ENCODE assay signal across 20 cellular contexts in the genomic region with DNA sequence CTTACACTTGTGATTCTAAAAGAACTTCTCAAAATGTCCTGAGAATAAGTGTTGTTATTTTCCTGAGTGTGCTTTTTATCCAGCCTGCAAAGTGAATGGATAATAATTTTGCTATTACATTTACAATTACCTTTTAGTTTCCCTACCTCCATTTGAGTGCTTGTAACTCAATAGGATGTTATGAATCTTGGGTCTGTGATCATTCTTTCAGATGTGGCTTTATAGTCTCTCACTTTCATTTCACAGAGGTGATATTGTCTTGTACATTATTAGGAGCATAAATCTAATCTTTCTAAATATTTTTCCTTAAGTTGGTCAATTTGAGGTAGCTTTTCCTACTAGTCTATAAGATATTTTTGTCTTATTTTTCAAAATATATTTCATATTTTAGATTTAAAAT.
DNase-seq lines count a peak whose midpoint lies in the region; ATAC-seq and TF ChIP-seq lines count a peak whose summit lies in the region.
"Had no signal": no experiment of that assay in that cellular context is flagged by ENCODE, and none has a peak within 500 bp of the region (broad histone marks: within the 10 kb centered on the region; RNA-seq: fewer than 3 reads in every experiment).

No MANE protein-coding gene starts in this region.

- TF ChIP-seq CTCF in SK-N-SH (IDR thresholded peaks at IDR 0.05) = no peak
- no peak for TF ChIP-seq CTCF in osteoblast (IDR thresholded peaks at IDR 0.05; ENCODE audit: extremely low read depth, low read depth, low read length)

- H3F3A ChIP-seq in SK-N-SH (replicated peaks; ENCODE audit: insufficient read depth) = no peaks in the 10 kb centered on the region

- no peak for TF ChIP-seq RAD21 in SK-N-SH (IDR thresholded peaks at IDR 0.05; ENCODE audit: low read length)

- no peaks in the 10 kb centered on the region for H4K20me1 ChIP-seq in SK-N-SH (ENCODE audit: insufficient read depth)
- H4K20me1 ChIP-seq in osteoblast (ENCODE audit: insufficient read depth, low read length) = no peaks in the 10 kb centered on the region
- H4K20me1 ChIP-seq: BLaER1 treated with 17β-estradiol and CSF1 and Interleukin-3, amounts not matched to agents 10 nM and 100 nM had no signal

- H3K4me2 ChIP-seq in SK-N-SH = no peak overlapping the region
- H3K4me2 ChIP-seq in osteoblast (ENCODE audit: insufficient read depth, low read length) = no peak overlapping the region
- H3K4me2 ChIP-seq: BLaER1 treated with 17β-estradiol and CSF1 and Interleukin-3, amounts not matched to agents 10 nM and 100 nM had no signal

- DNase-seq in NCI-H1105 treated with DMSO at 0.1 percent for 48 hours (lab: John Stamatoyannopoulos, UW) = peak; percentile 67
- DNase-seq in NCI-H1105 (lab: John Stamatoyannopoulos, UW) = no peak
- no peak for DNase-seq in SK-N-SH
- DNase-seq in osteoblast (ENCODE audit: insufficient read length, low spot score, missing footprints) = peak; percentile 27
- DNase-seq: ACHN; AML-193; BE2C; CD4-positive, alpha-beta T cell; CD8-positive, alpha-beta memory T cell; DMS 273 treated with DMSO at 0.1 percent for 48 hours; DMS79; EL; GDM1; GOT3; HFFc6 had no signal

- H3K27me3 ChIP-seq in SK-N-SH (ENCODE audit: insufficient read depth) (no peaks in the 10 kb centered on the region), osteoblast (ENCODE audit: insufficient read depth, low read length) (no peaks in the 10 kb centered on the region)
- H3K27me3 ChIP-seq: BE2C; BLaER1 treated with 17β-estradiol and CSF1 and Interleukin-3, amounts not matched to agents 10 nM and 100 nM had no signal

- TF ChIP-seq EP300 in SK-N-SH (IDR thresholded peaks at IDR 0.05; ENCODE audit: borderline replicate concordance in 1 of 2, low read depth in 1 of 2, low read length in 1 of 2) = no peak

- ATAC-seq in SK-N-SH treated with all-trans-retinoic acid at 6 μM for 48 hours (no peak), GM19467 (IDR thresholded peaks at IDR 0.05; ENCODE audit: unreplicated experiment) (no peak)

- H3K4me1 ChIP-seq in SK-N-SH (ENCODE audit: control insufficient read depth in 1 of 2, insufficient read depth in 2 of 2, low read depth in 1 of 2, low read length in 1 of 2) (no peaks in the 10 kb centered on the region), osteoblast (ENCODE audit: insufficient read depth, low read length) (no peaks in the 10 kb centered on the region)
- H3K4me1 ChIP-seq: BE2C; BLaER1 treated with 17β-estradiol and CSF1 and Interleukin-3, amounts not matched to agents 10 nM and 100 nM; HAP-1 had no signal

- CTCF ChIA-PET in SK-N-SH (lab: Yijun Ruan, JAX) = no interaction called here

- peak overlapping the region; percentile 81; the same call in 1 of the 2 replicates for H2AFZ ChIP-seq in SK-N-SH (ENCODE audit: low read depth)
- no peak overlapping the region for H2AFZ ChIP-seq in osteoblast (ENCODE audit: low read length)

- H3K27ac ChIP-seq in SK-N-SH (ENCODE audit: low read depth in 2 of 2, low read length in 1 of 2) (no peak overlapping the region), osteoblast (ENCODE audit: low read depth, low read length) (no peak overlapping the region)
- H3K27ac ChIP-seq: 22Rv1; BLaER1 treated with 17β-estradiol and CSF1 and Interleukin-3, amounts not matched to agents 10 nM and 100 nM had no signal

- no peak overlapping the region for H3K4me3 ChIP-seq in SK-N-SH (ENCODE audit: low read depth in 2 of 2, low read length in 1 of 2)
- no peak overlapping the region for H3K4me3 ChIP-seq in osteoblast (ENCODE audit: insufficient read depth, low read length)
- H3K4me3 ChIP-seq: BLaER1 treated with 17β-estradiol and CSF1 and Interleukin-3, amounts not matched to agents 10 nM and 100 nM; HAP-1 had no signal

- H3K36me3 ChIP-seq in SK-N-SH (replicated peaks in 1 of 2; ENCODE audit: control insufficient read depth in 1 of 2, insufficient read depth in 2 of 2, low read length in 1 of 2) = no peaks in the 10 kb centered on the region
- H3K36me3 ChIP-seq in osteoblast (ENCODE audit: insufficient read depth, low read length) = no peaks in the 10 kb centered on the region
- H3K36me3 ChIP-seq: BE2C; BLaER1 treated with 17β-estradiol and CSF1 and Interleukin-3, amounts not matched to agents 10 nM and 100 nM; HAP-1 had no signal

- H3K79me2 ChIP-seq in SK-N-SH (ENCODE audit: insufficient read depth) = no peaks in the 10 kb centered on the region
- H3K79me2 ChIP-seq in osteoblast (ENCODE audit: insufficient read depth, low read length) = no peaks in the 10 kb centered on the region

- no peak overlapping the region for H3K9ac ChIP-seq in SK-N-SH
- H3K9ac ChIP-seq: BLaER1 treated with 17β-estradiol and CSF1 and Interleukin-3, amounts not matched to agents 10 nM and 100 nM had no signal

- H3K9me3 ChIP-seq in SK-N-SH (no peaks in the 10 kb centered on the region), osteoblast (ENCODE audit: low read depth, low read length) (peaks cover 8% of the 10 kb centered on the region)
- H3K9me3 ChIP-seq: BE2C; BLaER1 treated with 17β-estradiol and CSF1 and Interleukin-3, amounts not matched to agents 10 nM and 100 nM; HAP-1 had no signal

- POLR2A ChIA-PET in SK-N-SH (lab: Yijun Ruan, JAX) = no interaction called here

- no peaks in the 10 kb centered on the region for H3K9me2 ChIP-seq in SK-N-SH

TF ChIP-seq in SK-N-SH, 30 proteins besides CTCF, POLR2A, EP300 and RAD21 (continues in another document):
- TF ChIP-seq RCOR1 (IDR thresholded peaks at IDR 0.05; ENCODE audit: low read length) = no peak
- no peak for TF ChIP-seq GABPA (IDR thresholded peaks at IDR 0.05; ENCODE audit: low read depth)
- TF ChIP-seq, protein P1, sequence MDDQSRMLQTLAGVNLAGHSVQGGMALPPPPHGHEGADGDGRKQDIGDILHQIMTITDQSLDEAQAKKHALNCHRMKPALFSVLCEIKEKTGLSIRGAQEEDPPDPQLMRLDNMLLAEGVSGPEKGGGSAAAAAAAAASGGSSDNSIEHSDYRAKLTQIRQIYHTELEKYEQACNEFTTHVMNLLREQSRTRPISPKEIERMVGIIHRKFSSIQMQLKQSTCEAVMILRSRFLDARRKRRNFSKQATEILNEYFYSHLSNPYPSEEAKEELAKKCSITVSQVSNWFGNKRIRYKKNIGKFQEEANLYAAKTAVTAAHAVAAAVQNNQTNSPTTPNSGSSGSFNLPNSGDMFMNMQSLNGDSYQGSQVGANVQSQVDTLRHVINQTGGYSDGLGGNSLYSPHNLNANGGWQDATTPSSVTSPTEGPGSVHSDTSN (IDR thresholded peaks at IDR 0.05) = no peak
- TF ChIP-seq, protein P2, sequence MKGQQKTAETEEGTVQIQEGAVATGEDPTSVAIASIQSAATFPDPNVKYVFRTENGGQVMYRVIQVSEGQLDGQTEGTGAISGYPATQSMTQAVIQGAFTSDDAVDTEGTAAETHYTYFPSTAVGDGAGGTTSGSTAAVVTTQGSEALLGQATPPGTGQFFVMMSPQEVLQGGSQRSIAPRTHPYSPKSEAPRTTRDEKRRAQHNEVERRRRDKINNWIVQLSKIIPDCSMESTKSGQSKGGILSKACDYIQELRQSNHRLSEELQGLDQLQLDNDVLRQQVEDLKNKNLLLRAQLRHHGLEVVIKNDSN (IDR thresholded peaks at IDR 0.05; ENCODE audit: borderline replicate concordance, low read depth) = no peak
- no peak for TF ChIP-seq TEAD4 (IDR thresholded peaks at IDR 0.05; ENCODE audit: borderline replicate concordance, insufficient read depth)
- TF ChIP-seq ELF1 (IDR thresholded peaks at IDR 0.05) = no peak

TF ChIP-seq in SK-N-SH treated with all-trans-retinoic acid at 6 μM for 48 hours, 23 proteins besides CTCF, POLR2A, EP300 and RAD21 (continues in another document):
- no peak for TF ChIP-seq BACH2 (CRISPR knock-in tag; IDR thresholded peaks at IDR 0.05; ENCODE audit: borderline replicate concordance)
- no peak for TF ChIP-seq ZNF8 (CRISPR knock-in tag; IDR thresholded peaks at IDR 0.05)
- no peak for TF ChIP-seq ZC3H10 (CRISPR knock-in tag; IDR thresholded peaks at IDR 0.05)
- TF ChIP-seq GLIS3 (CRISPR knock-in tag; IDR thresholded peaks at IDR 0.05) = no peak
- TF ChIP-seq ZFP3 (CRISPR knock-in tag; IDR thresholded peaks at IDR 0.05) = no peak
- TF ChIP-seq TCF4 (CRISPR knock-in tag; IDR thresholded peaks at IDR 0.05; ENCODE audit: borderline replicate concordance) = no peak
- TF ChIP-seq ESRRG (CRISPR knock-in tag; IDR thresholded peaks at IDR 0.05) = no peak
- no peak for TF ChIP-seq ZNF70 (CRISPR knock-in tag; IDR thresholded peaks at IDR 0.05)
- no peak for TF ChIP-seq CSDC2 (CRISPR knock-in tag; IDR thresholded peaks at IDR 0.05)
- no peak for TF ChIP-seq CREB5 (CRISPR knock-in tag; IDR thresholded peaks at IDR 0.05; ENCODE audit: low read depth)
- TF ChIP-seq CSRNP3 (CRISPR knock-in tag; IDR thresholded peaks at IDR 0.05) = no peak

Comparison
In these comparisons a context has a peak if more than half of its experiments do, and no peak if none do; other contexts are left out.
1. DNase-seq: peak in NCI-H1105 treated with DMSO at 0.1 percent for 48 hours (single experiment) and osteoblast (single experiment); none in NCI-H1105 (single experiment) and SK-N-SH (single experiment).